ENCODE assay signal across 7 cellular contexts in the genomic region with DNA sequence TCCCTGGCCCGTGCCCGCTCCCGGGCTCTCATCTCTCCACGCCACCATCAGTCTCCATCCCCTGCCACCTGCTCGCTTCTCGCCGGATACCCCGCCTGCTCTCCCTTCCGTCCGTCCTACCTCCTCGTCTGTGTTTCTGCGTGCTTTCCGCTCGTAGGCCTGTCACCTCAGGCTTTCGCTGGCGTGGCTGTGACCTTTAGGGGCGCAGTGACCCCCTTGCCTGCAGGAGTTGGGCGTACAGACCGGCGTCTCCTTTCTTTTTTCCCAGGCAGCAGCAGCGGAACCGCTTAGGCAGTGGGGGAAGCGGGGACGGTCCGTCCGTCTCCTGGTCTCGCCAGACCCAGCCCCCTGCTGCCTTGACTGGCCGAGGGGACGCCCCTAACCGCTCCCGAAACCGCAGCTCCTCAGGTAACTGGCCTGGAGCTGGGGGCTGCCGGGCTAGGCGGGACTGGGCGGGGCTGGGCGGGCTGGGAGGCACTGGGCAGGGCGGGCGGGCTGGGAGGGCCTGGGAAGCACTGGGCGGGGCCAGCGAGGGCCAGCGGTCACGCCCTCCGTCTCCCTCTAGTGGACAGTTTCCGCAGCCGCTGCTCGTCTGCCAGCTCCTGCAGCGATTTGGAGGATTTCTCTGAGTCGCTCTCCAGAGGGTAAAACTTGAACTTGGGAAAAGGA.
DNase-seq lines count a peak whose midpoint lies in the region; FAIRE-seq and TF ChIP-seq lines count a peak whose summit lies in the region.

No MANE protein-coding gene starts in this region.

- FAIRE-seq in GM18507 (lab: Jason Lieb, UNC) = peak; percentile 81

- peak overlapping the region; percentile 80 to 98 for H3K4me3 ChIP-seq in neutrophil (ENCODE audit: low read depth in 1 of 2, low read length in 1 of 2)

- TF ChIP-seq CTCF in neutrophil (IDR thresholded peaks at IDR 0.05) = peak; percentile 95

- H3K27me3 ChIP-seq in neutrophil = peaks cover 28% of the 10 kb centered on the region

- peak overlapping the region; percentile 92 for H3K27ac ChIP-seq in neutrophil

- DNase-seq in GM18507 (ENCODE audit: extremely low spot score, insufficient read length, low read depth) (peak; percentile 88), KG1 (lab: John Stamatoyannopoulos, UW) (peak; percentile 56), RPMI8226 (peak; percentile 81), activated gamma-delta T cell (lab: John Stamatoyannopoulos, UW) (peak; percentile 52), foreskin melanocyte (peak; percentile 43), stromal cell of bone marrow (ENCODE audit: low read depth) (peak; percentile 53)

- no peaks in the 10 kb centered on the region for H3K9me3 ChIP-seq in neutrophil

- H3K36me3 ChIP-seq in neutrophil = peaks cover 35% of the 10 kb centered on the region

- peaks cover 70 to 73% of the 10 kb centered on the region in 2 experiments for H3K4me1 ChIP-seq in neutrophil (ENCODE audit: control insufficient read depth in 1 of 2, insufficient read depth in 1 of 2, low read depth in 1 of 2, low read length in 1 of 2)

Comparison
In these comparisons a context has a peak if more than half of its experiments do, and no peak if none do; other contexts are left out.
1. Peak in every context shown above with its lines: DNase-seq, H3K4me3 ChIP-seq and H3K27ac ChIP-seq.